Comparison of ENCODE assay signal across 8 cellular contexts in the genomic region with DNA sequence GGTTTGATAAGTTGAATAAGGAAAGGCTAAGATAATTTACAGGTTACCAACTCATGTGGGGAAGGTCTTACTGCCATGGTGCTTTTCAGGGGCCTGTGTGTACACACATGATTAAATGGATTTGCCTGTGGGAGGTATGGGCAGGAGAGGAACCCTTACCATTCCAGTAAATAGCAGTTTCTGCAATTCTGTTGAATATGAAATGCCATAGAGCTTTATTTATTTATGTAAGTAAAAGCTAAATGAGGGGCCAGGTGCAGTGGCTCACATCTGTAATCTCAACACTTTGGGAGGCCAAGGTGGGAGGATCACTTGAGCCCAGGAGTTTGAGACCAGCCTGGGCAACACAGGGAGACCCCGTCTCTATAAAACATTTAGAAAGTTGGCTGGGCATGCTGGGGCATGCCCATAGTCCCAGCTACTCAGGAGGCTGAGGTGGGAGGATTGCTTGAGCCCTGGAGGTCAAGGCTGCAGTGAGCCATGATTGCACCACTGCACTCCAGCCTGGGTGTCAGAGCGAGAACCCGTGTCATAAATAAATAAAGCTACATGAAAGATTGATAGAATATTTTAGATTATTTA. TPM values are rescaled to one million over a fixed set of nuclear protein-coding genes. Genes with fewer than 3 reads are reported as not detected.
DNase-seq lines count a peak whose midpoint lies in the region; ATAC-seq and TF ChIP-seq lines count a peak whose summit lies in the region.
"Not testable (repeated sequence)": the region's sequence is repeated elsewhere in the genome, so short reads cannot be mapped to it uniquely, and the experiment has no call there.

No MANE protein-coding gene starts in this region.

- intact Hi-C loops in CD4-positive, alpha-beta memory T cell (cut with micrococcal nuclease); activated T-helper 1 cell treated with anti-CD3 and anti-CD28 coated beads, Interleukin-12 subunit alpha, Interleukin-12 subunit beta, Interleukin-2, Interleukin-4 antibody, amounts not matched to agents 30 ng/mL and 10 ng/mL and 1 ng/mL, durations not matched to agents 14 hours and 24 hours and 36 hours (cut with micrococcal nuclease); breast epithelium (cut with DNase I; ENCODE audit: low total_unique reads); psoas muscle (cut with DNase I): not testable (repeated sequence)

- not testable (repeated sequence) for H3K9me3 Mint-ChIP-seq in CD4-positive, alpha-beta memory T cell; activated T-helper 1 cell treated with anti-CD3 and anti-CD28 coated beads, Interleukin-12 subunit alpha, Interleukin-12 subunit beta, Interleukin-2, Interleukin-4 antibody, amounts not matched to agents 30 ng/mL and 10 ng/mL and 1 ng/mL, durations not matched to agents 14 hours and 24 hours and 36 hours

- not testable (repeated sequence) for H3K23ac ChIP-seq in mesenchymal stem cell (ENCODE audit: low read length in 2 of 2)

- H3K27ac ChIP-seq in CD4-positive, alpha-beta memory T cell (ENCODE audit: low read depth, low read length) = not testable (repeated sequence)
- H3K27ac ChIP-seq in SK-N-SH (ENCODE audit: low read depth in 2 of 2, low read length in 1 of 2) (peak overlapping the region; percentile 50 to 79), breast epithelium (peak overlapping the region; percentile 58 to 60), gastroesophageal sphincter (peak overlapping the region in 3 of 4 donors; percentile 73 to 77 (median 75)), mesenchymal stem cell (ENCODE audit: low read length, poor library complexity, severe bottlenecking) (peak overlapping the region; percentile 80), psoas muscle (peak overlapping the region; percentile 81), thoracic aorta (peak overlapping the region; percentile 68 to 72)

- peak overlapping the region; percentile 57 to 94 (median 83) for H3K27ac Mint-ChIP-seq in CD4-positive, alpha-beta memory T cell
- peak overlapping the region; percentile 78 for H3K27ac Mint-ChIP-seq in activated T-helper 1 cell treated with anti-CD3 and anti-CD28 coated beads, Interleukin-12 subunit alpha, Interleukin-12 subunit beta, Interleukin-2, Interleukin-4 antibody, amounts not matched to agents 30 ng/mL and 10 ng/mL and 1 ng/mL, durations not matched to agents 14 hours and 24 hours and 36 hours

- CTCF ChIA-PET in CD4-positive, alpha-beta memory T cell (lab: Charles Lee; ENCODE audit: partially characterized antibody) = interaction anchor here (1.0 kb wide), 1 partner anchor 59 kb away, joined by 6 read pairs; no protein-coding TSS in a partner anchor
- CTCF ChIA-PET in SK-N-SH (lab: Yijun Ruan, JAX) = not testable (repeated sequence)

- not testable (repeated sequence) for H2BK120ac ChIP-seq in mesenchymal stem cell (ENCODE audit: low read depth, low read length)

- not testable (repeated sequence) for H3K9me2 ChIP-seq in SK-N-SH

- H3K4me3 Mint-ChIP-seq in CD4-positive, alpha-beta memory T cell; activated T-helper 1 cell treated with anti-CD3 and anti-CD28 coated beads, Interleukin-12 subunit alpha, Interleukin-12 subunit beta, Interleukin-2, Interleukin-4 antibody, amounts not matched to agents 30 ng/mL and 10 ng/mL and 1 ng/mL, durations not matched to agents 14 hours and 24 hours and 36 hours: not testable (repeated sequence)

- H3K36me3 ChIP-seq in CD4-positive, alpha-beta memory T cell (ENCODE audit: insufficient read depth, low read length) = peaks cover 63% of the 10 kb centered on the region
- peaks cover 43 to 54% of the 10 kb centered on the region in 2 experiments for H3K36me3 ChIP-seq in SK-N-SH (replicated peaks in 1 of 2; ENCODE audit: control insufficient read depth in 1 of 2, insufficient read depth in 2 of 2, low read length in 1 of 2)
- not testable (repeated sequence) for H3K36me3 ChIP-seq in breast epithelium
- peaks cover 0 to 75% of the 10 kb centered on the region in 2 donors for H3K36me3 ChIP-seq in gastroesophageal sphincter
- H3K36me3 ChIP-seq in mesenchymal stem cell (ENCODE audit: control insufficient read depth in 1 of 2, insufficient read depth in 2 of 2, low read depth in 1 of 2, low read length in 2 of 2) = peaks cover 50 to 66% of the 10 kb centered on the region in 2 experiments
- H3K36me3 ChIP-seq in psoas muscle (ENCODE audit: insufficient read depth in 1 of 2, low read depth in 1 of 2) = peaks cover 5 to 42% of the 10 kb centered on the region in 2 donors
- peaks cover 22% of the 10 kb centered on the region for H3K36me3 ChIP-seq in thoracic aorta

- TF ChIP-seq CTCF in SK-N-SH (IDR thresholded peaks at IDR 0.05); breast epithelium (IDR thresholded peaks at IDR 0.05); gastroesophageal sphincter (IDR thresholded peaks at IDR 0.05); psoas muscle (IDR thresholded peaks at IDR 0.05); thoracic aorta (IDR thresholded peaks at IDR 0.05): not testable (repeated sequence)

- H3K4me2 ChIP-seq in SK-N-SH = 0 out of 2 replicates have a peak overlapping the region, but pooled peaks have one; percentile 37
- not testable (repeated sequence) for H3K4me2 ChIP-seq in mesenchymal stem cell (ENCODE audit: low read length, poor library complexity, severe bottlenecking)

- H2BK5ac ChIP-seq in mesenchymal stem cell (ENCODE audit: low read depth, low read length, poor library complexity, severe bottlenecking) = not testable (repeated sequence)

- peaks cover 46% of the 10 kb centered on the region for H3F3A ChIP-seq in SK-N-SH (replicated peaks; ENCODE audit: insufficient read depth)

- H3K18ac ChIP-seq in mesenchymal stem cell (ENCODE audit: low read depth in 1 of 2, low read length in 2 of 2) = not testable (repeated sequence)

- not testable (repeated sequence) for H4K8ac ChIP-seq in mesenchymal stem cell (ENCODE audit: low read length)

- not testable (repeated sequence) for H3K9ac ChIP-seq in SK-N-SH
- H3K9ac ChIP-seq in mesenchymal stem cell (ENCODE audit: low read length) = peak overlapping the region; percentile 77

- not testable (repeated sequence) for H3K14ac ChIP-seq in mesenchymal stem cell (ENCODE audit: low read length in 2 of 2)

- not testable (repeated sequence) for H2BK15ac ChIP-seq in mesenchymal stem cell (ENCODE audit: low read depth, poor library complexity, severe bottlenecking)

- not testable (repeated sequence) for H3K4me3 ChIP-seq in CD4-positive, alpha-beta memory T cell (ENCODE audit: low read length in 2 of 2); SK-N-SH (ENCODE audit: low read depth in 2 of 2, low read length in 1 of 2); breast epithelium; gastroesophageal sphincter; psoas muscle; thoracic aorta
- peak overlapping the region in 1 of 2 experiments; percentile 60 for H3K4me3 ChIP-seq in mesenchymal stem cell (ENCODE audit: insufficient read depth in 1 of 2, low read depth in 1 of 2, low read length in 2 of 2)

- not testable (repeated sequence) for TF ChIP-seq EP300 in SK-N-SH (IDR thresholded peaks at IDR 0.05; ENCODE audit: borderline replicate concordance in 1 of 2, low read depth in 1 of 2, low read length in 1 of 2); gastroesophageal sphincter (IDR thresholded peaks at IDR 0.05)

- peaks cover 55 to 85% of the 10 kb centered on the region in 2 donors for H3K36me3 Mint-ChIP-seq in CD4-positive, alpha-beta memory T cell
- peaks cover 52% of the 10 kb centered on the region for H3K36me3 Mint-ChIP-seq in activated T-helper 1 cell treated with anti-CD3 and anti-CD28 coated beads, Interleukin-12 subunit alpha, Interleukin-12 subunit beta, Interleukin-2, Interleukin-4 antibody, amounts not matched to agents 30 ng/mL and 10 ng/mL and 1 ng/mL, durations not matched to agents 14 hours and 24 hours and 36 hours (ENCODE audit: low read depth)

- POLR2A ChIA-PET in CD4-positive, alpha-beta memory T cell (lab: Charles Lee; ENCODE audit: partially characterized antibody) = interaction anchor here (1.1 to 1.6 kb wide), 2 partner anchors 11 to 20 kb away, joined by 5 to 11 read pairs; a partner anchor contains a TSS
- POLR2A ChIA-PET in SK-N-SH (lab: Yijun Ruan, JAX) = not testable (repeated sequence)

- peaks cover 18% of the 10 kb centered on the region; the same call in 1 of the 2 replicates for H3K79me2 ChIP-seq in SK-N-SH (ENCODE audit: insufficient read depth)

- H3K9me3 ChIP-seq in CD4-positive, alpha-beta memory T cell (ENCODE audit: control insufficient read depth in 1 of 2, low read length in 2 of 2); SK-N-SH; breast epithelium; gastroesophageal sphincter; mesenchymal stem cell (ENCODE audit: control insufficient read depth, low read length); psoas muscle; thoracic aorta: not testable (repeated sequence)

- not testable (repeated sequence) for H3K27me3 Mint-ChIP-seq in CD4-positive, alpha-beta memory T cell; activated T-helper 1 cell treated with anti-CD3 and anti-CD28 coated beads, Interleukin-12 subunit alpha, Interleukin-12 subunit beta, Interleukin-2, Interleukin-4 antibody, amounts not matched to agents 30 ng/mL and 10 ng/mL and 1 ng/mL, durations not matched to agents 14 hours and 24 hours and 36 hours (ENCODE audit: insufficient read depth)

- not testable (repeated sequence) for H3K4ac ChIP-seq in mesenchymal stem cell (ENCODE audit: low read depth in 1 of 2, low read length in 2 of 2)

- H2BK12ac ChIP-seq in mesenchymal stem cell (ENCODE audit: low read length in 2 of 2) = not testable (repeated sequence)

- H2AK5ac ChIP-seq in mesenchymal stem cell (ENCODE audit: low read length, severe bottlenecking) = not testable (repeated sequence)

- not testable (repeated sequence) for H4K20me1 ChIP-seq in SK-N-SH (ENCODE audit: insufficient read depth)

- not testable (repeated sequence) for TF ChIP-seq POLR2A in breast epithelium (IDR thresholded peaks at IDR 0.05); gastroesophageal sphincter (IDR thresholded peaks at IDR 0.05)

- H4K91ac ChIP-seq in mesenchymal stem cell (ENCODE audit: low read length) = not testable (repeated sequence)

- DNase-seq in CD4-positive, alpha-beta memory T cell; SK-N-SH; activated T-helper 1 cell treated with anti-CD3 and anti-CD28 coated beads, Interleukin-12 subunit alpha, Interleukin-12 subunit beta, Interleukin-2, Interleukin-4 antibody, amounts not matched to agents 30 ng/mL and 10 ng/mL and 1 ng/mL, durations not matched to agents 14 hours and 24 hours and 36 hours (ENCODE audit: low spot score); breast epithelium (ENCODE audit: low spot score in 2 of 2); mesenchymal stem cell; psoas muscle; thoracic aorta (ENCODE audit: low spot score): not testable (repeated sequence)

- H3K27me3 ChIP-seq in CD4-positive, alpha-beta memory T cell (ENCODE audit: insufficient read depth, low read length); SK-N-SH (ENCODE audit: insufficient read depth); breast epithelium; gastroesophageal sphincter; mesenchymal stem cell (ENCODE audit: control insufficient read depth in 1 of 2, insufficient read depth in 1 of 2, low read length in 2 of 2); psoas muscle (ENCODE audit: insufficient read depth in 3 of 3, low read length in 2 of 3); thoracic aorta (replicated peaks; ENCODE audit: insufficient read depth): not testable (repeated sequence)

- H3K4me1 Mint-ChIP-seq in CD4-positive, alpha-beta memory T cell = peaks cover 27 to 52% (median 44%) of the 10 kb centered on the region in 4 donors
- peaks cover 40% of the 10 kb centered on the region for H3K4me1 Mint-ChIP-seq in activated T-helper 1 cell treated with anti-CD3 and anti-CD28 coated beads, Interleukin-12 subunit alpha, Interleukin-12 subunit beta, Interleukin-2, Interleukin-4 antibody, amounts not matched to agents 30 ng/mL and 10 ng/mL and 1 ng/mL, durations not matched to agents 14 hours and 24 hours and 36 hours (ENCODE audit: low read depth)

- WGBS in SK-N-SH (ENCODE audit: low lambda C conversion rate) = 98% methylated on average over 2 of the region's 3 CpGs
- 90 to 92% methylated on average over 3 of the region's 3 CpGs for WGBS in gastroesophageal sphincter (ENCODE audit: low coverage in 1 of 2), 2 donors
- WGBS in mesenchymal stem cell = 94% methylated on average over 1 of the region's 3 CpGs
- WGBS in psoas muscle, 3 donors = 92 to 100% (median 93%) methylated on average over 3 of the region's 3 CpGs

- peaks cover 15% of the 10 kb centered on the region for H3K79me1 ChIP-seq in mesenchymal stem cell (replicated peaks; ENCODE audit: low read length, poor library complexity, severe bottlenecking)

- TF ChIP-seq RAD21 in SK-N-SH (IDR thresholded peaks at IDR 0.05; ENCODE audit: low read length) = not testable (repeated sequence)

- H2AFZ ChIP-seq in SK-N-SH (ENCODE audit: low read depth); mesenchymal stem cell (ENCODE audit: low read depth, low read length): not testable (repeated sequence)

- peaks cover 39% of the 10 kb centered on the region for H3K4me1 ChIP-seq in CD4-positive, alpha-beta memory T cell (ENCODE audit: insufficient read depth, low read length)
- H3K4me1 ChIP-seq in SK-N-SH (ENCODE audit: control insufficient read depth in 1 of 2, insufficient read depth in 2 of 2, low read depth in 1 of 2, low read length in 1 of 2) (peaks cover 21 to 22% of the 10 kb centered on the region in 2 experiments; a peak in 3 of 4 replicates), gastroesophageal sphincter (peaks cover 0 to 20% (median 16%) of the 10 kb centered on the region in 3 donors), psoas muscle (peaks cover 27% of the 10 kb centered on the region), thoracic aorta (ENCODE audit: control insufficient read depth in 1 of 2, low read depth in 2 of 2) (peaks cover 16 to 23% of the 10 kb centered on the region in 2 donors)
- not testable (repeated sequence) for H3K4me1 ChIP-seq in breast epithelium; mesenchymal stem cell (ENCODE audit: control insufficient read depth, insufficient read depth, low read depth, low read length)

- not testable (repeated sequence) for ATAC-seq in gastroesophageal sphincter; psoas muscle; thoracic aorta (ENCODE audit: insufficient number of reproducible peaks, low FRiP score, low read depth)

RNA-seq across cellular contexts. Expression of a gene that starts 11.9 kb away (rescaled TPM):
- total RNA-seq in CD4-positive, alpha-beta memory T cell = 10 to 100 TPM; 78.8 to 90.4 TPM
- polyA plus RNA-seq in CD4-positive, alpha-beta memory T cell = 100 to 1,000 TPM in 1 of 2 donors, 10 to 100 TPM in 1; 93.8 to 105 TPM
- polyA plus RNA-seq in SK-N-SH (2012; rRNA removed) (306 and 390 TPM in 2 replicates), psoas muscle (100 to 1,000 TPM; 150 to 202 (median 177) TPM)
- 392 and 450 TPM in 2 replicates for polyA plus RNA-seq in SK-N-SH (2012; cell fraction: cytosol; rRNA removed)
- polyA plus RNA-seq in SK-N-SH (2012; cell fraction: nucleus; rRNA removed) = 181 and 247 TPM in 2 replicates
- 103 and 105 TPM in 2 replicates for total RNA-seq in activated T-helper 1 cell treated with anti-CD3 and anti-CD28 coated beads, Interleukin-12 subunit alpha, Interleukin-12 subunit beta, Interleukin-2, Interleukin-4 antibody, amounts not matched to agents 30 ng/mL and 10 ng/mL and 1 ng/mL, durations not matched to agents 14 hours and 24 hours and 36 hours
- total RNA-seq in breast epithelium (10 to 100 TPM; 48.2 to 76.1 (median 73.4) TPM), gastroesophageal sphincter (100 to 1,000 TPM in 3 of 4 donors, 10 to 100 TPM in 1; 83.9 to 125 (median 113) TPM), psoas muscle (100 to 1,000 TPM; 112 to 146 (median 135) TPM), thoracic aorta (10 to 100 TPM; 45.6 to 48.7 TPM)
- polyA plus RNA-seq in mesenchymal stem cell (2013, experiment 1 of 2) = 187 TPM
- 199 TPM for polyA plus RNA-seq in mesenchymal stem cell (2013, experiment 2 of 2)

RNA-seq across cellular contexts. Expression of a gene that starts 17.2 kb away (rescaled TPM):
- total RNA-seq in CD4-positive, alpha-beta memory T cell = 10 to 100 TPM; 22.2 to 24.3 TPM
- 10 to 100 TPM; 11.9 to 13.3 TPM for polyA plus RNA-seq in CD4-positive, alpha-beta memory T cell
- polyA plus RNA-seq in SK-N-SH (2012; rRNA removed) (2.0 and 2.3 TPM in 2 replicates), psoas muscle (1 to 10 TPM; 1.7 to 4.1 (median 2.2) TPM)
- 1.6 and 1.9 TPM in 2 replicates for polyA plus RNA-seq in SK-N-SH (2012; cell fraction: cytosol; rRNA removed)
- 3.5 and 5.0 TPM in 2 replicates for polyA plus RNA-seq in SK-N-SH (2012; cell fraction: nucleus; rRNA removed)
- 123 and 139 TPM in 2 replicates for total RNA-seq in activated T-helper 1 cell treated with anti-CD3 and anti-CD28 coated beads, Interleukin-12 subunit alpha, Interleukin-12 subunit beta, Interleukin-2, Interleukin-4 antibody, amounts not matched to agents 30 ng/mL and 10 ng/mL and 1 ng/mL, durations not matched to agents 14 hours and 24 hours and 36 hours
- total RNA-seq in breast epithelium (1 to 10 TPM; 5.2 to 8.0 (median 7.5) TPM), gastroesophageal sphincter (1 to 10 TPM; 1.9 to 5.9 (median 4.5) TPM), psoas muscle (10 to 100 TPM in 2 of 4 donors, 1 to 10 TPM in 2; 1.9 to 17.3 (median 11.0) TPM), thoracic aorta (1 to 10 TPM; 7.1 to 9.6 TPM)
- polyA plus RNA-seq in mesenchymal stem cell (2013, experiment 1 of 2) = 2.1 TPM
- polyA plus RNA-seq in mesenchymal stem cell (2013, experiment 2 of 2) = 2.3 TPM
